Comparison of ENCODE assay signal across 1 cellular context in genomic region chrX:119690921-119691716, GRCh38.
A peak's percentile ranks its signal among the peaks of the same experiment; 100 is the strongest.
TF ChIP-seq lines count a peak whose summit lies in the region.

No MANE protein-coding gene starts in this region.

TF ChIP-seq in K562, 482 proteins besides CTCF, POLR2A, EP300 and RAD21 (continued from another document):
- peak; percentile 89 for TF ChIP-seq CEBPG (CRISPR knock-in tag; IDR thresholded peaks at IDR 0.05)
- TF ChIP-seq CEBPG (tag; conservative IDR thresholded peaks at IDR 0.05 in 1 of 2, IDR thresholded peaks at IDR 0.05 in 1 of 2), result peak; percentile 75 to 89
- TF ChIP-seq, protein P1, sequence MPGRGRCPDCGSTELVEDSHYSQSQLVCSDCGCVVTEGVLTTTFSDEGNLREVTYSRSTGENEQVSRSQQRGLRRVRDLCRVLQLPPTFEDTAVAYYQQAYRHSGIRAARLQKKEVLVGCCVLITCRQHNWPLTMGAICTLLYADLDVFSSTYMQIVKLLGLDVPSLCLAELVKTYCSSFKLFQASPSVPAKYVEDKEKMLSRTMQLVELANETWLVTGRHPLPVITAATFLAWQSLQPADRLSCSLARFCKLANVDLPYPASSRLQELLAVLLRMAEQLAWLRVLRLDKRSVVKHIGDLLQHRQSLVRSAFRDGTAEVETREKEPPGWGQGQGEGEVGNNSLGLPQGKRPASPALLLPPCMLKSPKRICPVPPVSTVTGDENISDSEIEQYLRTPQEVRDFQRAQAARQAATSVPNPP (IDR thresholded peaks at IDR 0.05; ENCODE audit: borderline replicate concordance, insufficient read depth, insufficient read length), result no peak
- TF ChIP-seq PKNOX1 (IDR thresholded peaks at IDR 0.05), result peak; percentile 65; the same call in 1 of the 2 replicates
- no peak for TF ChIP-seq ZNF212 (CRISPR knock-in tag; IDR thresholded peaks at IDR 0.05)
- TF ChIP-seq, protein P2, sequence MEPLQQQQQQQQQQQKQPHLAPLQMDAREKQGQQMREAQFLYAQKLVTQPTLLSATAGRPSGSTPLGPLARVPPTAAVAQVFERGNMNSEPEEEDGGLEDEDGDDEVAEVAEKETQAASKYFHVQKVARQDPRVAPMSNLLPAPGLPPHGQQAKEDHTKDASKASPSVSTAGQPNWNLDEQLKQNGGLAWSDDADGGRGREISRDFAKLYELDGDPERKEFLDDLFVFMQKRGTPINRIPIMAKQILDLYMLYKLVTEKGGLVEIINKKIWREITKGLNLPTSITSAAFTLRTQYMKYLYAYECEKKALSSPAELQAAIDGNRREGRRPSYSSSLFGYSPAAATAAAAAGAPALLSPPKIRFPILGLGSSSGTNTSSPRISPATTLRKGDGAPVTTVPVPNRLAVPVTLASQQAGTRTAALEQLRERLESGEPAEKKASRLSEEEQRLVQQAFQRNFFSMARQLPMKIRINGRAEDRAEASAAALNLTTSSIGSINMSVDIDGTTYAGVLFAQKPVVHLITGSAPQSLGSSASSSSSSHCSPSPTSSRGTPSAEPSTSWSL (CRISPR knock-in tag; IDR thresholded peaks at IDR 0.05; ENCODE audit: borderline replicate concordance), result no peak
- peak; percentile 84 for TF ChIP-seq GTF2B (IDR thresholded peaks at IDR 0.05; ENCODE audit: extremely low read depth, insufficient read length)
- peak; percentile 74 for TF ChIP-seq EP400 (IDR thresholded peaks at IDR 0.05)
- TF ChIP-seq GTF2E2 (tag; IDR thresholded peaks at IDR 0.05), result peak; percentile 64
- TF ChIP-seq POLR2B (IDR thresholded peaks at IDR 0.05; ENCODE audit: low read depth, partially characterized antibody), result peak; percentile 58
- TF ChIP-seq CHD2 (IDR thresholded peaks at IDR 0.05; ENCODE audit: low read depth, low read length), result peak; percentile 74
- no peak for TF ChIP-seq SMAD2 (IDR thresholded peaks at IDR 0.05; ENCODE audit: low read depth, low read length)
- no peak for TF ChIP-seq TAF7 (tag; IDR thresholded peaks at IDR 0.05)
- peak in 1 of 2 experiments; percentile 69; a peak in 2 of 4 replicates for TF ChIP-seq TBL1XR1 (IDR thresholded peaks at IDR 0.05; ENCODE audit: low read length in 2 of 2)
- TF ChIP-seq ZNF143 (CRISPR knock-in tag; IDR thresholded peaks at IDR 0.05), result peak; percentile 70; the same call in 1 of the 2 replicates
- TF ChIP-seq FOXK2 (conservative IDR thresholded peaks at IDR 0.05 in 1 of 2, IDR thresholded peaks at IDR 0.05 in 1 of 2; ENCODE audit: low read depth in 2 of 2), result peak; percentile 87 to 92
- TF ChIP-seq BRF1 (IDR thresholded peaks at IDR 0.05; ENCODE audit: borderline replicate concordance, extremely low read depth, insufficient read length), result no peak
- peak; percentile 40; the same call in 1 of the 2 replicates for TF ChIP-seq PHF8 (IDR thresholded peaks at IDR 0.05; ENCODE audit: borderline replicate concordance, low read length)
- TF ChIP-seq SOX6 (IDR thresholded peaks at IDR 0.05), result peak; percentile 75
- peak; percentile 41; the same call in 1 of the 2 replicates for TF ChIP-seq BHLHE40 (IDR thresholded peaks at IDR 0.05; ENCODE audit: low read length)
- no peak for TF ChIP-seq MBD2 (IDR thresholded peaks at IDR 0.05; ENCODE audit: borderline replicate concordance, low read depth)
- peak; percentile 79 for TF ChIP-seq CREB1 (IDR thresholded peaks at IDR 0.05)
- peak; percentile 73 for TF ChIP-seq CREB1 (CRISPR knock-in tag; IDR thresholded peaks at IDR 0.05)
- TF ChIP-seq STAT5A (IDR thresholded peaks at IDR 0.05; ENCODE audit: borderline replicate concordance, low read length), result peak; percentile 74
- TF ChIP-seq PHTF2 (CRISPR knock-in tag; IDR thresholded peaks at IDR 0.05), result no peak
- TF ChIP-seq FOXK1 (CRISPR knock-in tag; IDR thresholded peaks at IDR 0.05; ENCODE audit: borderline replicate concordance), result no peak
- no peak for TF ChIP-seq KLF10 (CRISPR knock-in tag; IDR thresholded peaks at IDR 0.05)
- peak; percentile 12 for TF ChIP-seq PRDM10 (IDR thresholded peaks at IDR 0.05; ENCODE audit: partially characterized antibody)
- TF ChIP-seq PML (IDR thresholded peaks at IDR 0.05; ENCODE audit: low read length), result peak; percentile 19; the same call in 1 of the 2 replicates
- TF ChIP-seq SUPT5H (IDR thresholded peaks at IDR 0.05), result peak; percentile 31; the same call in 1 of the 2 replicates
- TF ChIP-seq RNF2 (IDR thresholded peaks at IDR 0.05), result peak; percentile 58; the same call in 1 of the 2 replicates
- peak; percentile 34; the same call in 1 of the 2 replicates for TF ChIP-seq ZBTB12 (CRISPR knock-in tag; IDR thresholded peaks at IDR 0.05)
- TF ChIP-seq, protein P3, sequence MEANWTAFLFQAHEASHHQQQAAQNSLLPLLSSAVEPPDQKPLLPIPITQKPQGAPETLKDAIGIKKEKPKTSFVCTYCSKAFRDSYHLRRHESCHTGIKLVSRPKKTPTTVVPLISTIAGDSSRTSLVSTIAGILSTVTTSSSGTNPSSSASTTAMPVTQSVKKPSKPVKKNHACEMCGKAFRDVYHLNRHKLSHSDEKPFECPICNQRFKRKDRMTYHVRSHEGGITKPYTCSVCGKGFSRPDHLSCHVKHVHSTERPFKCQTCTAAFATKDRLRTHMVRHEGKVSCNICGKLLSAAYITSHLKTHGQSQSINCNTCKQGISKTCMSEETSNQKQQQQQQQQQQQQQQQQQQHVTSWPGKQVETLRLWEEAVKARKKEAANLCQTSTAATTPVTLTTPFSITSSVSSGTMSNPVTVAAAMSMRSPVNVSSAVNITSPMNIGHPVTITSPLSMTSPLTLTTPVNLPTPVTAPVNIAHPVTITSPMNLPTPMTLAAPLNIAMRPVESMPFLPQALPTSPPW (CRISPR knock-in tag; IDR thresholded peaks at IDR 0.05), result peak; percentile 87
- no peak for TF ChIP-seq RBM39 (optimal IDR thresholded peaks at IDR 0.05; ENCODE audit: low read depth, low read length)
- TF ChIP-seq MAZ (CRISPR knock-in tag; conservative IDR thresholded peaks at IDR 0.05 in 1 of 2, IDR thresholded peaks at IDR 0.05 in 1 of 2), result peak; percentile 20 to 68; a peak in 2 of 4 replicates
- TF ChIP-seq ARID1B (IDR thresholded peaks at IDR 0.05), result peak; percentile 60
- TF ChIP-seq, protein P4, sequence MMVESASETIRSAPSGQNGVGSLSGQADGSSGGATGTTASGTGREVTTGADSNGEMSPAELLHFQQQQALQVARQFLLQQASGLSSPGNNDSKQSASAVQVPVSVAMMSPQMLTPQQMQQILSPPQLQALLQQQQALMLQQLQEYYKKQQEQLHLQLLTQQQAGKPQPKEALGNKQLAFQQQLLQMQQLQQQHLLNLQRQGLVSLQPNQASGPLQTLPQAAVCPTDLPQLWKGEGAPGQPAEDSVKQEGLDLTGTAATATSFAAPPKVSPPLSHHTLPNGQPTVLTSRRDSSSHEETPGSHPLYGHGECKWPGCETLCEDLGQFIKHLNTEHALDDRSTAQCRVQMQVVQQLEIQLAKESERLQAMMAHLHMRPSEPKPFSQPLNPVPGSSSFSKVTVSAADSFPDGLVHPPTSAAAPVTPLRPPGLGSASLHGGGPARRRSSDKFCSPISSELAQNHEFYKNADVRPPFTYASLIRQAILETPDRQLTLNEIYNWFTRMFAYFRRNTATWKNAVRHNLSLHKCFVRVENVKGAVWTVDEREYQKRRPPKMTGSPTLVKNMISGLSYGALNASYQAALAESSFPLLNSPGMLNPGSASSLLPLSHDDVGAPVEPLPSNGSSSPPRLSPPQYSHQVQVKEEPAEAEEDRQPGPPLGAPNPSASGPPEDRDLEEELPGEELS (CRISPR knock-in tag; IDR thresholded peaks at IDR 0.05; ENCODE audit: borderline replicate concordance), result no peak
TF ChIP-seq in K562: peak in this region for 59.
